29 cellular contexts compared by ENCODE assay signal in the genomic region with DNA sequence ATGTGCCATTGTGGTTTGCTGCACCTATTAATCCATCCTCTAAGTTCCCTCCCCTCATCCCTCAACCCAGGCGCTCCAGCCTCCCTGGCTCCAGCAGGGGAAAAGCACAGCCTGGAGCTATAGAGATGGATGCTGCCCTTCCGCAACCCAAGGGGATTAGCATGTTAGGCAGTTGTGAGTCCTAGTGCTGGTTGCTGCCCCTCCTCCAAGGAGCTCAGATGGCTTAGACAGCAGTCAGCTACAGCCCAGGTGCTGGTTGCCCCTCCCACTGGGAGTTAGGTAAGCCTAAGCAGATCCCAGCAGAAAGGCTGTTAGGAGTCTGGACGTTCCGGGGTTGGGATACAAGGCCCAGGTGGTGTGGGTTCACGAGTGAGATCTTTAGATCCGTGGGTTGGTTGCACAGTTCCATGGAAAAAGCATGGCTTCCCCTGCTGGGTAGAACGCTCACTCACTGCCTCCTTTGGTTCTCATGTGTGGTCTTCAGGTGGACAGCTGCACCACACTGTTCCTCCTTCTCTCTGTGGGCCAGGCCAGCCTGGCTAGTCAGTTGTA.
"Had no signal": no experiment of that assay in that cellular context is flagged by ENCODE, and none has a peak within 500 bp of the region (broad histone marks: within the 10 kb centered on the region; RNA-seq: fewer than 3 reads in every experiment).

No MANE protein-coding gene starts in this region.

- H3K27me3 Mint-ChIP-seq: activated CD4-positive, alpha-beta memory T cell treated with anti-CD3 and anti-CD28 coated beads for 36 hours; activated CD4-positive, alpha-beta T cell treated with anti-CD3 and anti-CD28 coated beads for 36 hours; activated CD4-positive, alpha-beta T cell treated with anti-CD3 and anti-CD28 coated beads, Interleukin-2, amount 10 ng/mL, durations not matched to agents 7 days and 5 days had no signal

- H3K36me3 ChIP-seq: adrenal gland, MG63, Peyer's patch had no signal

- H3K36me3 Mint-ChIP-seq: activated CD4-positive, alpha-beta memory T cell treated with anti-CD3 and anti-CD28 coated beads for 36 hours; brain had no signal

- DNase-seq: activated CD4-positive, alpha-beta memory T cell treated with anti-CD3 and anti-CD28 coated beads for 36 hours; activated CD4-positive, alpha-beta T cell treated with anti-CD3 and anti-CD28 coated beads for 36 hours; activated CD4-positive, alpha-beta T cell treated with anti-CD3 and anti-CD28 coated beads, Interleukin-2, amount 10 ng/mL, durations not matched to agents 7 days and 5 days; activated CD8-positive, alpha-beta memory T cell treated with anti-CD3 and anti-CD28 coated beads, Interleukin-2, amount 50 U/mL, for 4 hours; activated gamma-delta T cell treated with Interleukin-2 at 50 U/mL for 16 hours; activated naive CD4-positive, alpha-beta T cell treated with anti-CD3 and anti-CD28 coated beads for 36 hours; activated T-cell treated with anti-CD3 and anti-CD28 coated beads for 4 hours; activated T-cell treated with anti-CD3 and anti-CD28 coated beads, Interleukin-2, amount 50 U/mL, for 4 hours; adrenal gland; caudate nucleus; cerebellar nuclear complex; Karpas-422; KBM-7; MG63; NCI-H1048; NCI-H1436 treated with DMSO at 0.1 percent for 48 hours; NCI-H1694 treated with DMSO at 0.1 percent for 48 hours; NCI-H2029; NCI-H345; NCI-H524 treated with DMSO at 0.1 percent for 48 hours; PC-3; Peyer's patch; RPMI8226; SIG-M5; T1000 had no signal

- H3K27ac ChIP-seq: adrenal gland, Peyer's patch had no signal

- H3K27ac Mint-ChIP-seq: activated CD4-positive, alpha-beta memory T cell treated with anti-CD3 and anti-CD28 coated beads for 36 hours; activated CD4-positive, alpha-beta T cell treated with anti-CD3 and anti-CD28 coated beads for 36 hours; activated CD4-positive, alpha-beta T cell treated with anti-CD3 and anti-CD28 coated beads, Interleukin-2, amount 10 ng/mL, durations not matched to agents 7 days and 5 days; activated naive CD4-positive, alpha-beta T cell treated with anti-CD3 and anti-CD28 coated beads for 36 hours; activated naive CD4-positive, alpha-beta T cell treated with anti-CD3 and anti-CD28 coated beads, Interleukin-2, amount 50 U/mL, for 72 hours; activated T-helper 1 cell treated with anti-CD3 and anti-CD28 coated beads, Interleukin-12 subunit alpha, Interleukin-12 subunit beta, Interleukin-2, Interleukin-4 antibody, amounts not matched to agents 30 ng/mL and 10 ng/mL and 1 ng/mL, durations not matched to agents 14 hours and 24 hours and 36 hours; brain had no signal

- H3K4me3 Mint-ChIP-seq: activated CD4-positive, alpha-beta memory T cell treated with anti-CD3 and anti-CD28 coated beads for 36 hours; activated CD4-positive, alpha-beta T cell treated with anti-CD3 and anti-CD28 coated beads for 36 hours; activated CD4-positive, alpha-beta T cell treated with anti-CD3 and anti-CD28 coated beads, Interleukin-2, amount 10 ng/mL, durations not matched to agents 7 days and 5 days; activated naive CD4-positive, alpha-beta T cell treated with anti-CD3 and anti-CD28 coated beads for 36 hours; activated T-cell treated with anti-CD3 and anti-CD28 coated beads, Interleukin-2, amount 50 U/mL, for 4 hours; activated T-helper 1 cell treated with anti-CD3 and anti-CD28 coated beads, Interleukin-12 subunit alpha, Interleukin-12 subunit beta, Interleukin-2, Interleukin-4 antibody, amounts not matched to agents 30 ng/mL and 10 ng/mL and 1 ng/mL, durations not matched to agents 14 hours and 24 hours and 36 hours; brain had no signal

- H3K9me3 ChIP-seq: Peyer's patch had no signal

- H3K4me1 ChIP-seq: adrenal gland, Peyer's patch had no signal

- H3K4me1 Mint-ChIP-seq: activated CD4-positive, alpha-beta T cell treated with anti-CD3 and anti-CD28 coated beads for 36 hours; activated CD4-positive, alpha-beta T cell treated with anti-CD3 and anti-CD28 coated beads, Interleukin-2, amount 10 ng/mL, durations not matched to agents 7 days and 5 days; brain had no signal

- ATAC-seq: activated CD4-positive, alpha-beta T cell treated with anti-CD3 and anti-CD28 coated beads for 36 hours; activated CD4-positive, CD25-positive, alpha-beta regulatory T cell treated with anti-CD3 and anti-CD28 coated beads, Interleukin-2, amount 50 U/mL, for 24 hours; activated naive CD4-positive, alpha-beta T cell treated with anti-CD3 and anti-CD28 coated beads, Interleukin-2, amount 50 U/mL, for 72 hours; activated T-cell treated with anti-CD3 and anti-CD28 coated beads, Interleukin-2, amount 50 U/mL, for 4 hours; PC-3 had no signal

- H3K4me3 ChIP-seq: adrenal gland, MG63, Peyer's patch had no signal

- H3K27me3 ChIP-seq: adrenal gland, MG63, Peyer's patch had no signal
